ENCODE assay signal across 11 cellular contexts in genomic region chr20:36585410-36586125, GRCh38. TPM values are rescaled to one million over a fixed set of nuclear protein-coding genes. Genes with fewer than 3 reads are reported as not detected.
DNase-seq lines count a peak whose midpoint lies in the region; ATAC-seq and TF ChIP-seq lines count a peak whose summit lies in the region.
"Had no signal": no experiment of that assay in that cellular context is flagged by ENCODE, and none has a peak within 500 bp of the region (broad histone marks: within the 10 kb centered on the region; RNA-seq: fewer than 3 reads in every experiment).

No MANE protein-coding gene starts in this region.

- peak overlapping the region; percentile 5; the same call in 1 of the 2 replicates for H3K27ac Mint-ChIP-seq in HFFc6
- H3K27ac Mint-ChIP-seq: activated CD4-positive, alpha-beta memory T cell treated with anti-CD3 and anti-CD28 coated beads, Interleukin-2, amount 10 ng/mL, durations not matched to agents 7 days and 5 days had no signal

- ATAC-seq in HG02885 (IDR thresholded peaks at IDR 0.05; ENCODE audit: poor library complexity, unreplicated experiment) = no peak
- ATAC-seq in HG02973 (IDR thresholded peaks at IDR 0.05; ENCODE audit: unreplicated experiment) = no peak

- no peak for TF ChIP-seq CTCF in HFFc6 (IDR thresholded peaks at IDR 0.05)

- no peaks in the 10 kb centered on the region for H3K27me3 Mint-ChIP-seq in HFFc6 (ENCODE audit: insufficient read depth)
- H3K27me3 Mint-ChIP-seq: activated CD4-positive, alpha-beta memory T cell treated with anti-CD3 and anti-CD28 coated beads, Interleukin-2, amount 10 ng/mL, durations not matched to agents 7 days and 5 days had no signal

- H3K4me3 Mint-ChIP-seq in HFFc6 = no peak overlapping the region
- H3K4me3 Mint-ChIP-seq: activated CD4-positive, alpha-beta memory T cell treated with anti-CD3 and anti-CD28 coated beads, Interleukin-2, amount 10 ng/mL, durations not matched to agents 7 days and 5 days had no signal

- no peaks in the 10 kb centered on the region for H3K36me3 Mint-ChIP-seq in HFFc6 (ENCODE audit: low read depth)

- peaks cover 13% of the 10 kb centered on the region for H3K4me1 Mint-ChIP-seq in HFFc6 (ENCODE audit: low read depth)

- in situ Hi-C loops in SK-MEL-5 (cut with HindIII; ENCODE audit: low pct_unique_long_range_greater_than_20kb, low sequenced_read_pairs) = no loop called here

- no peaks in the 10 kb centered on the region for H3K9me3 Mint-ChIP-seq in HFFc6
- H3K9me3 Mint-ChIP-seq: activated CD4-positive, alpha-beta memory T cell treated with anti-CD3 and anti-CD28 coated beads, Interleukin-2, amount 10 ng/mL, durations not matched to agents 7 days and 5 days had no signal

- intact Hi-C loops in cardiac septum (cut with DNase I) = no loop called here

- DNase-seq in DMS 273 (lab: John Stamatoyannopoulos, UW; ENCODE audit: unreplicated experiment) (peak; percentile 75), HFFc6 (peak; percentile 83), SK-MEL-5 (ENCODE audit: low read depth, low spot score) (peak; percentile 78), iPS-NIHi11 (ENCODE audit: low spot score) (peak; percentile 73), HUDEP-2 (lab: John Stamatoyannopoulos, UW; ENCODE audit: unreplicated experiment in 76 of 76) (no peak), cardiac septum (ENCODE audit: low spot score) (no peak)
- DNase-seq: activated CD4-positive, alpha-beta memory T cell treated with anti-CD3 and anti-CD28 coated beads, Interleukin-2, amount 10 ng/mL, durations not matched to agents 7 days and 5 days; Kasumi-1; SHP77 treated with DMSO at 0.1 percent for 48 hours had no signal

RNA-seq across cellular contexts. Expression of gene TGIF2, which starts 12.2 kb away (rescaled TPM):
- 10 to 100 TPM in 1 of 6 experiments, 1 to 10 TPM in 5; 5.5 to 12.0 (median 7.7) TPM for total RNA-seq in HFFc6 (2021; fragmentation: NEBNext Ultra II Directional; extraction: Animal tissue kit (Norgen Biotek cat#: 25700))
- 13.8 and 16.2 TPM in 2 replicates for total RNA-seq in SK-MEL-5 (2014; rRNA removed; shearing (Covaris generic))
- polyA plus RNA-seq in SK-MEL-5 (2015; cell fraction: cytosol; rRNA removed) = 21.9 and 26.1 TPM in 2 replicates
- 9.6 and 17.7 TPM in 2 replicates for polyA plus RNA-seq in SK-MEL-5 (2015; cell fraction: nucleus; rRNA removed)
- 6.1 TPM for total RNA-seq in cardiac septum

RNA-seq across cellular contexts. Expression of gene RAB5IF, which starts 20.0 kb away (rescaled TPM):
- total RNA-seq in HFFc6 (2021; fragmentation: NEBNext Ultra II Directional; extraction: Animal tissue kit (Norgen Biotek cat#: 25700)) = 100 to 1,000 TPM in 3 of 6 experiments, 10 to 100 TPM in 3; 94.5 to 105 (median 100) TPM
- 165 and 190 TPM in 2 replicates for total RNA-seq in SK-MEL-5 (2014; rRNA removed; shearing (Covaris generic))
- polyA plus RNA-seq in SK-MEL-5 (2015; cell fraction: cytosol; rRNA removed) = 162 and 170 TPM in 2 replicates
- 192 and 208 TPM in 2 replicates for polyA plus RNA-seq in SK-MEL-5 (2015; cell fraction: nucleus; rRNA removed)
- 50.2 TPM for total RNA-seq in cardiac septum

RNA-seq across cellular contexts. Expression of gene MYL9, which starts 44.2 kb away (rescaled TPM):
- total RNA-seq in HFFc6 (2021; fragmentation: NEBNext Ultra II Directional; extraction: Animal tissue kit (Norgen Biotek cat#: 25700)) = 1,000 to 10,000 TPM; 1,181 to 1,631 (median 1,227) TPM
- not detected in 2 replicates for total RNA-seq in SK-MEL-5 (2014; rRNA removed; shearing (Covaris generic))
- polyA plus RNA-seq in SK-MEL-5 (2015; cell fraction: cytosol; rRNA removed) = not detected in 2 replicates
- not detected in 2 replicates for polyA plus RNA-seq in SK-MEL-5 (2015; cell fraction: nucleus; rRNA removed)
- 2,307 TPM for total RNA-seq in cardiac septum

Comparison
In these comparisons a context has a peak if more than half of its experiments do, and no peak if none do; other contexts are left out.
1. DNase-seq: peak in DMS 273 (single experiment), HFFc6 (single experiment), SK-MEL-5 (single experiment) and iPS-NIHi11 (single experiment); none in HUDEP-2 (0 of 76) and cardiac septum (single experiment).
2. RNA of gene MYL9, which starts 44.2 kb away (total RNA-seq): 2,307 TPM in cardiac septum (single experiment) and 1,181 to 1,631 TPM in HFFc6; not detected in SK-MEL-5; every median in the first group is over 1,000 times any median in the second.